ENCODE assay signal across 10 cellular contexts in the genomic region with DNA sequence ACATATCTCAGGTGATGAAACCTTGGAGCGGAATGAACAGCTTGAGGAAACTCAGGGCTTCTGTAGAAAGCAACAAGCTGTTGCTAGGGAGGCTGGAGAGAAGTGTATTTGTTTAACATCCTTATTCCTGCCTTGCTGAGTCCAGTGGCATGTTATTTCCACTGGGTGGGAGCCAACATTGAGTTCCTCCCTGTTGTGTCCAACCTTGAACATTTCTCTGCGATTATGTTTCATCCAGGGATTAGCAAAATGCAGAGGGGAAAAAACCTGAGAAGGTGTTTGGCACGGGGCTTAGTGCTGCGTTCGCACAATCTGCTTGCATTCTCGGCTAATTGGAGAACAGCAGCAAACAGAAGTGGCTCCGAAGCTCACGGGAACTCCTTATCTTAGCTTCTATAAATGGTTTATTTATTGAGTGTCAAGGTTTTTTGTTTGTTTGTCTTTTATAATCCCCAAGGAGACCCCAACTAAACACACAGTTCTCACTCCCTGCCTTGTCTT.
DNase-seq lines count a peak whose midpoint lies in the region; ATAC-seq and TF ChIP-seq lines count a peak whose summit lies in the region.
"Had no signal": no experiment of that assay in that cellular context is flagged by ENCODE, and none has a peak within 500 bp of the region (broad histone marks: within the 10 kb centered on the region; RNA-seq: fewer than 3 reads in every experiment).

No MANE protein-coding gene starts in this region.

- peaks cover 6% of the 10 kb centered on the region for H3K27me3 ChIP-seq in fibroblast of lung (ENCODE audit: control insufficient read depth, insufficient read depth, low read length)

- H3K4me2 ChIP-seq in fibroblast of lung (ENCODE audit: extremely low read depth, insufficient read depth, low read length), result no peak overlapping the region

- H3K4me3 ChIP-seq in fibroblast of lung (replicated peaks in 1 of 4; ENCODE audit: control extremely low read depth in 1 of 4, insufficient read depth in 1 of 4, low read depth in 3 of 4, low read length in 4 of 4), result no peak overlapping the region

- H3K9ac ChIP-seq in fibroblast of lung (ENCODE audit: insufficient read depth, low read length), result no peak overlapping the region

- no peaks in the 10 kb centered on the region for H3K36me3 ChIP-seq in fibroblast of lung (ENCODE audit: control insufficient read depth, insufficient read depth, low read length)

- TF ChIP-seq CTCF in fibroblast of lung (conservative IDR thresholded peaks at IDR 0.05 in 1 of 2, IDR thresholded peaks at IDR 0.05 in 1 of 2; ENCODE audit: low read depth in 1 of 2, low read length in 2 of 2) (no peak), omental fat pad (IDR thresholded peaks at IDR 0.05) (no peak)

- H3K79me2 ChIP-seq in fibroblast of lung (ENCODE audit: control insufficient read depth, insufficient read depth, low read length), result no peaks in the 10 kb centered on the region

- in situ Hi-C loops in KBM-7 (cut with MboI; ENCODE audit: low pct_unique_long_range_greater_than_20kb, low sequenced_read_pairs), result no loop called here

- H3K9me3 ChIP-seq in fibroblast of lung (ENCODE audit: control insufficient read depth, insufficient read depth, low read depth, low read length), result no peaks in the 10 kb centered on the region

- peak; percentile 83 for ATAC-seq in omental fat pad (ENCODE audit: low FRiP score)

- no peak overlapping the region for H3K27ac ChIP-seq in fibroblast of lung (ENCODE audit: insufficient read depth, low read length)

- H2AFZ ChIP-seq in fibroblast of lung (ENCODE audit: low read length), result no peak overlapping the region

- H4K20me1 ChIP-seq in fibroblast of lung (ENCODE audit: control insufficient read depth, extremely low read depth, insufficient read depth, low read length), result no peaks in the 10 kb centered on the region

- H3K4me1 ChIP-seq in fibroblast of lung (ENCODE audit: control insufficient read depth, extremely low read depth, insufficient read depth, low read length), result peaks cover 2% of the 10 kb centered on the region

- DNase-seq in DMS153 treated with DMSO at 0.1 percent for 48 hours (lab: John Stamatoyannopoulos, UW; ENCODE audit: unreplicated experiment), result peak; percentile 26
- DNase-seq in NCI-H2171 (lab: John Stamatoyannopoulos, UW), result peak; percentile 25
- peak; percentile 55 to 82 for DNase-seq in fibroblast of lung (ENCODE audit: low read depth in 2 of 2)
- no peak for DNase-seq in omental fat pad (ENCODE audit: low spot score)
- DNase-seq in KBM-7, result no peak
- DNase-seq in cerebellar cortex (ENCODE audit: low spot score), result no peak
- DNase-seq in activated naive CD4-positive, alpha-beta T cell treated with Interleukin-2 at 50 U/mL for 16 hours, result no peak
- no peak for DNase-seq in GDM1 (lab: John Stamatoyannopoulos, UW)
- DNase-seq: Kasumi-1, SHP77 treated with DMSO at 0.1 percent for 48 hours had no signal

Comparison
In these comparisons a context has a peak if more than half of its experiments do, and no peak if none do; other contexts are left out.
1. DNase-seq: peak in DMS153 treated with DMSO at 0.1 percent for 48 hours (single experiment), NCI-H2171 (single experiment) and fibroblast of lung (2 of 2); none in omental fat pad (single experiment), KBM-7 (single experiment), cerebellar cortex (single experiment), activated naive CD4-positive, alpha-beta T cell treated with Interleukin-2 at 50 U/mL for 16 hours (single experiment) and GDM1 (single experiment).